In genomic region chr22:49476800-49477400, GRCh38 we compare ENCODE assay signal across 22 cellular contexts.
DNase-seq lines count a peak whose midpoint lies in the region; FAIRE-seq and TF ChIP-seq lines count a peak whose summit lies in the region.
"Had no signal": no experiment of that assay in that cellular context is flagged by ENCODE, and none has a peak within 500 bp of the region (broad histone marks: within the 10 kb centered on the region; RNA-seq: fewer than 3 reads in every experiment).

No MANE protein-coding gene starts in this region.

- peaks cover 11% of the 10 kb centered on the region for H3F3A ChIP-seq in neural progenitor cell (ENCODE audit: low read depth)

- H3K4me3 Mint-ChIP-seq in neural progenitor cell (peak overlapping the region; percentile 60), HFFc6 (no peak overlapping the region)
- H3K4me3 Mint-ChIP-seq: CD4-positive, alpha-beta T cell; H9 had no signal

- H3K27ac Mint-ChIP-seq in neural progenitor cell (peak overlapping the region; percentile 47), HFFc6 (no peak overlapping the region)
- H3K27ac Mint-ChIP-seq: CD4-positive, alpha-beta T cell; H9 had no signal

- H3K4me2 ChIP-seq in neural progenitor cell: no peak overlapping the region
- H3K4me2 ChIP-seq: KMS-11 had no signal

- peaks cover 3% of the 10 kb centered on the region for H3K27me3 Mint-ChIP-seq in neural progenitor cell (ENCODE audit: insufficient read depth, low read depth)
- peaks cover 2% of the 10 kb centered on the region; the same call in 1 of the 2 replicates for H3K27me3 Mint-ChIP-seq in HFFc6 (ENCODE audit: insufficient read depth)
- H3K27me3 Mint-ChIP-seq: CD4-positive, alpha-beta T cell had no signal

- H3K4me1 ChIP-seq in neural progenitor cell: peaks cover 26% of the 10 kb centered on the region
- H3K4me1 ChIP-seq: BE2C, Caco-2 had no signal

- no peaks in the 10 kb centered on the region for H3K9me3 ChIP-seq in neural progenitor cell (ENCODE audit: low read depth)
- H3K9me3 ChIP-seq: BE2C, Caco-2 had no signal

- peak; percentile 4 for FAIRE-seq in HTR-8/SVneo (lab: Jason Lieb, UNC)
- FAIRE-seq: A204.1, D721Med, GM12892, GM18507, HepG2 had no signal

- H3K36me3 Mint-ChIP-seq in neural progenitor cell (no peaks in the 10 kb centered on the region), HFFc6 (ENCODE audit: low read depth) (peaks cover 13% of the 10 kb centered on the region)

- no peak overlapping the region for H3K27ac ChIP-seq in coronary artery
- H3K27ac ChIP-seq in neural progenitor cell: no peak overlapping the region
- H3K27ac ChIP-seq: KMS-11 had no signal

- H3K9ac ChIP-seq in neural progenitor cell: no peak overlapping the region
- H3K9ac ChIP-seq: KMS-11 had no signal

- no peaks in the 10 kb centered on the region for H3K79me2 ChIP-seq in neural progenitor cell (ENCODE audit: low read depth)

- H2AFZ ChIP-seq in neural progenitor cell (replicated peaks): no peak overlapping the region

- H3K9me3 Mint-ChIP-seq in neural progenitor cell (peaks cover 14% of the 10 kb centered on the region), HFFc6 (peaks cover 73% of the 10 kb centered on the region)

- TF ChIP-seq CTCF in coronary artery (IDR thresholded peaks at IDR 0.05): no peak
- TF ChIP-seq CTCF in neural progenitor cell (IDR thresholded peaks at IDR 0.05): no peak
- no peak for TF ChIP-seq CTCF in HFFc6 (IDR thresholded peaks at IDR 0.05)

- H3K27me3 ChIP-seq in neural progenitor cell: peaks cover 10% of the 10 kb centered on the region

- H3K4me1 Mint-ChIP-seq in neural progenitor cell (peaks cover 33% of the 10 kb centered on the region), HFFc6 (ENCODE audit: low read depth) (no peaks in the 10 kb centered on the region)

- no peak for DNase-seq in HTR-8/SVneo (ENCODE audit: insufficient read length, low spot score)
- DNase-seq in coronary artery (ENCODE audit: low spot score): peak; percentile 4
- no peak for DNase-seq in neural progenitor cell (ENCODE audit: low spot score)
- DNase-seq in NCI-H2081 treated with DMSO at 0.1 percent for 48 hours (lab: John Stamatoyannopoulos, UW): no peak
- DNase-seq in T-helper 2 cell: no peak
- DNase-seq in HFFc6: no peak
- DNase-seq in stimulated activated CD4-positive, alpha-beta T cell treated with anti-CD3 and anti-CD28 coated beads, Interleukin-12 subunit alpha, Interleukin-12 subunit beta, amount 100 ng/mL, for 4 hours: no peak
- DNase-seq: ACHN; BE2C; C1 segment of cervical spinal cord; Caco-2; CD4-positive, alpha-beta T cell; DMS79; GDM1; GOT3; H9 had no signal

- H4K20me1 ChIP-seq in neural progenitor cell (ENCODE audit: low read depth): no peaks in the 10 kb centered on the region

- H3K4me3 ChIP-seq in coronary artery (no peak overlapping the region), neural progenitor cell (no peak overlapping the region)

- H3K36me3 ChIP-seq in neural progenitor cell: no peaks in the 10 kb centered on the region
- H3K36me3 ChIP-seq: BE2C had no signal
